ENCODE assay signal across 23 cellular contexts in the genomic region with DNA sequence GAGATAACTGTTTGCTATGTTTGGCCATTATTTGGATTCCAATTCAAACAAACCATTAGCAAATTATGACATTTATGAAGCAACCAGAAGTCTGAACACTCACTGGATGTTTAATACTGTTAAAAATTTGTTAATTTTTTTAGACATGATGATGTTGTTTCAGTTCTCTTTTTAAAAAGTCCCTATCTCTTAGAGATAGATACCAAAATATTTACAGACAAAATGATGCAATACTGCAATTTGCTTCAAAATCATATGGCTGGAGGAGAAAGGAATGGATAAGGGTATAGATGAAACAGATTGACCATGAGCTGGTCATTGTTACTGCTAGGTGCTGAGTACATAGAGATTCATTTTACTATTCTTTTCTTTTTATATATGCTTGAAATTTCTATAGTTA.
"Had no signal": no experiment of that assay in that cellular context is flagged by ENCODE, and none has a peak within 500 bp of the region (broad histone marks: within the 10 kb centered on the region; RNA-seq: fewer than 3 reads in every experiment).

No MANE protein-coding gene starts in this region.

- H3K4me3 ChIP-seq: body of pancreas, colonic mucosa, gastrocnemius medialis, hepatocyte, neural progenitor cell, right atrium auricular region, tibial nerve had no signal

- H2AFZ ChIP-seq: hepatocyte, neural progenitor cell had no signal

- H3K4me3 Mint-ChIP-seq: activated naive CD8-positive, alpha-beta T cell; activated T-cell treated with anti-CD3 and anti-CD28 coated beads, Interleukin-2, amount 50 U/mL, for 72 hours; natural killer cell; neural progenitor cell had no signal

- H3K9ac ChIP-seq: neural progenitor cell had no signal

- H3K9me3 ChIP-seq: body of pancreas, colonic mucosa, gastrocnemius medialis, right atrium auricular region, tibial nerve had no signal

- H3K4me1 Mint-ChIP-seq: natural killer cell, neural progenitor cell had no signal

- H3K9me3 Mint-ChIP-seq: natural killer cell had no signal

- H3K27ac ChIP-seq: body of pancreas, colonic mucosa, gastrocnemius medialis, hepatocyte, neural progenitor cell, right atrium auricular region, tibial nerve had no signal

- ATAC-seq: activated T-cell treated with anti-CD3 and anti-CD28 coated beads, Interleukin-2, amount 50 U/mL, for 72 hours; body of pancreas; gastrocnemius medialis; left cardiac atrium; natural killer cell had no signal

- H3K79me2 ChIP-seq: hepatocyte had no signal

- H3K27me3 ChIP-seq: body of pancreas, colonic mucosa, gastrocnemius medialis, hepatocyte, neural progenitor cell, right atrium auricular region, tibial nerve had no signal

- H3K27ac Mint-ChIP-seq: activated naive CD8-positive, alpha-beta T cell; activated T-cell treated with anti-CD3 and anti-CD28 coated beads, Interleukin-2, amount 50 U/mL, for 72 hours; natural killer cell; neural progenitor cell had no signal

- H3K4me2 ChIP-seq: hepatocyte, neural progenitor cell had no signal

- DNase-seq: activated CD4-positive, alpha-beta T cell treated with anti-CD3 and anti-CD28 coated beads for 4 hours; activated CD4-positive, alpha-beta T cell treated with anti-CD3 and anti-CD28 coated beads, Interleukin-2, amount 50 U/mL, for 4 hours; activated naive CD4-positive, alpha-beta T cell treated with Interleukin-2 at 50 U/mL for 16 hours; activated T-cell treated with anti-CD3 and anti-CD28 coated beads for 4 hours; activated T-cell treated with anti-CD3 and anti-CD28 coated beads, Interleukin-2, amount 50 U/mL, for 72 hours; anterior cingulate cortex; body of pancreas; colonic mucosa; effector memory CD4-positive, alpha-beta T cell; gastrocnemius medialis; glutamatergic neuron; left cardiac atrium; midbrain; natural killer cell; occipital lobe; stimulated activated CD4-positive, alpha-beta T cell treated with anti-CD3 and anti-CD28 coated beads, Interleukin-15, amount 100 ng/mL, for 24 hours; stimulated activated CD4-positive, alpha-beta T cell treated with anti-CD3 and anti-CD28 coated beads, Interleukin-2, amount 100 ng/mL, for 24 hours; stimulated activated naive CD4-positive, alpha-beta T cell treated with Interleukin-2 at 50 U/mL for 16 hours had no signal

- H3K4me1 ChIP-seq: body of pancreas, colonic mucosa, gastrocnemius medialis, neural progenitor cell, right atrium auricular region, tibial nerve had no signal

- H3K36me3 ChIP-seq: colonic mucosa, gastrocnemius medialis, neural progenitor cell, right atrium auricular region, tibial nerve had no signal

- H3K36me3 Mint-ChIP-seq: activated naive CD8-positive, alpha-beta T cell; natural killer cell; neural progenitor cell had no signal

- H3K27me3 Mint-ChIP-seq: activated naive CD8-positive, alpha-beta T cell had no signal
